In genomic region chr21:45420061-45420521, GRCh38 we compare ENCODE assay signal across 15 cellular contexts. TPM values are rescaled to one million over a fixed set of nuclear protein-coding genes. Genes with fewer than 3 reads are reported as not detected.
DNase-seq lines count a peak whose midpoint lies in the region; FAIRE-seq and TF ChIP-seq lines count a peak whose summit lies in the region.
"Had no signal": no experiment of that assay in that cellular context is flagged by ENCODE, and none has a peak within 500 bp of the region (broad histone marks: within the 10 kb centered on the region; RNA-seq: fewer than 3 reads in every experiment).

No MANE protein-coding gene starts in this region.

- H3K4me3 Mint-ChIP-seq in activated CD4-positive, alpha-beta memory T cell treated with anti-CD3 and anti-CD28 coated beads for 36 hours, result no peak overlapping the region
- H3K4me3 Mint-ChIP-seq: activated CD8-positive, alpha-beta memory T cell treated with anti-CD3 and anti-CD28 coated beads, Interleukin-2, amount 10 ng/mL, durations not matched to agents 7 days and 5 days; effector memory CD8-positive, alpha-beta T cell; memory B cell had no signal

- no peak overlapping the region for H2BK15ac ChIP-seq in mesendoderm (replicated peaks; ENCODE audit: low read depth)

- peaks cover 18% of the 10 kb centered on the region for H3K79me1 ChIP-seq in mesendoderm (ENCODE audit: low read length)

- no peaks in the 10 kb centered on the region for H3K9me3 Mint-ChIP-seq in activated CD4-positive, alpha-beta memory T cell treated with anti-CD3 and anti-CD28 coated beads for 36 hours
- H3K9me3 Mint-ChIP-seq: effector memory CD8-positive, alpha-beta T cell; memory B cell had no signal

- H3K4me2 ChIP-seq in mesendoderm (ENCODE audit: low read length), result no peak overlapping the region

- 48 to 57% methylated on average over 4 to 7 of the region's 26 CpGs for WGBS in esophagus squamous epithelium, 2 donors
- no CpG with 5 or more reads among the region's 26 CpGs for WGBS in mesendoderm (ENCODE audit: extremely low coverage, insufficient coverage, low lambda C conversion rate)

- no peak overlapping the region for H2BK5ac ChIP-seq in mesendoderm (ENCODE audit: low read length)

- no peak overlapping the region for H4K5ac ChIP-seq in mesendoderm (ENCODE audit: low read length)

- H3K36me3 ChIP-seq in esophagus squamous epithelium, result no peaks in the 10 kb centered on the region
- no peaks in the 10 kb centered on the region for H3K36me3 ChIP-seq in vagina
- peaks cover 3% of the 10 kb centered on the region for H3K36me3 ChIP-seq in mesendoderm (ENCODE audit: control insufficient read depth, insufficient read depth, low read length)
- H3K36me3 ChIP-seq: brain microvascular endothelial cell, WERI-Rb-1 had no signal

- POLR2A ChIA-PET in activated CD4-positive, alpha-beta memory T cell treated with anti-CD3 and anti-CD28 coated beads for 36 hours (lab: Charles Lee), result no interaction called here

- H2AK5ac ChIP-seq in mesendoderm (ENCODE audit: low read length), result no peak overlapping the region

- H3K27ac ChIP-seq in esophagus squamous epithelium (peak overlapping the region in 3 of 4 donors; percentile 44 to 75 (median 61)), vagina (peak overlapping the region; percentile 0), mesendoderm (ENCODE audit: low read depth, low read length) (no peak overlapping the region)
- H3K27ac ChIP-seq: brain microvascular endothelial cell, WERI-Rb-1 had no signal

- H3K4me1 Mint-ChIP-seq in activated CD4-positive, alpha-beta memory T cell treated with anti-CD3 and anti-CD28 coated beads for 36 hours (ENCODE audit: low read depth), result no peaks in the 10 kb centered on the region
- H3K4me1 Mint-ChIP-seq: activated CD8-positive, alpha-beta memory T cell treated with anti-CD3 and anti-CD28 coated beads, Interleukin-2, amount 10 ng/mL, durations not matched to agents 7 days and 5 days had no signal

- TF ChIP-seq CTCF in esophagus squamous epithelium (IDR thresholded peaks at IDR 0.05), result no peak
- TF ChIP-seq CTCF in vagina (IDR thresholded peaks at IDR 0.05), result no peak

- no peak overlapping the region for H4K8ac ChIP-seq in mesendoderm (ENCODE audit: low read depth, low read length)

- no peak overlapping the region for H2BK120ac ChIP-seq in mesendoderm (ENCODE audit: low read depth, low read length)

- no peak overlapping the region for H3K23ac ChIP-seq in mesendoderm (ENCODE audit: low read length)

- H3K56ac ChIP-seq in mesendoderm (ENCODE audit: low read length), result no peak overlapping the region

- peak; percentile 78 for DNase-seq in NCI-H2227 (lab: John Stamatoyannopoulos, UW; ENCODE audit: unreplicated experiment)
- no peak for DNase-seq in NCI-H2227 treated with DMSO at 0.1 percent for 48 hours (lab: John Stamatoyannopoulos, UW)
- DNase-seq in esophagus squamous epithelium (lab: John Stamatoyannopoulos, UW), result no peak
- DNase-seq in myocyte (ENCODE audit: low read depth), result peak; percentile 58
- no peak for DNase-seq in vagina (ENCODE audit: extremely low spot score in 2 of 2)
- DNase-seq in GM12891 (ENCODE audit: insufficient read length, low spot score), result no peak
- no peak for DNase-seq in mesendoderm
- no peak for DNase-seq in activated CD4-positive, alpha-beta memory T cell treated with anti-CD3 and anti-CD28 coated beads for 36 hours
- DNase-seq: activated CD8-positive, alpha-beta memory T cell treated with anti-CD3 and anti-CD28 coated beads, Interleukin-2, amount 10 ng/mL, durations not matched to agents 7 days and 5 days; brain microvascular endothelial cell; effector memory CD8-positive, alpha-beta T cell; stimulated activated CD4-positive, alpha-beta T cell treated with anti-CD3 and anti-CD28 coated beads, Interleukin-1b, Interleukin-23, amount 100 ng/mL, for 48 hours; SW 1271 had no signal

- H3K4me1 ChIP-seq in esophagus squamous epithelium (peaks cover 20 to 56% (median 20%) of the 10 kb centered on the region in 3 donors), vagina (peaks cover 57% of the 10 kb centered on the region), mesendoderm (ENCODE audit: control insufficient read depth, low read depth, low read length) (no peaks in the 10 kb centered on the region)

- intact Hi-C loops in esophagus squamous epithelium (cut with DNase I) (no loop called here), vagina (cut with DNase I) (no loop called here)
- intact Hi-C loops in activated CD4-positive, alpha-beta memory T cell treated with anti-CD3 and anti-CD28 coated beads for 36 hours (cut with micrococcal nuclease), result no loop called here

- no peak overlapping the region for H3K9ac ChIP-seq in mesendoderm (ENCODE audit: low read length)

- no peak overlapping the region for H3K4ac ChIP-seq in mesendoderm (ENCODE audit: low read depth, low read length)

- H3K36me3 Mint-ChIP-seq in activated CD4-positive, alpha-beta memory T cell treated with anti-CD3 and anti-CD28 coated beads for 36 hours, result no peaks in the 10 kb centered on the region
- H3K36me3 Mint-ChIP-seq: activated CD8-positive, alpha-beta memory T cell treated with anti-CD3 and anti-CD28 coated beads, Interleukin-2, amount 10 ng/mL, durations not matched to agents 7 days and 5 days; memory B cell had no signal

- no peak for TF ChIP-seq POLR2A in esophagus squamous epithelium (IDR thresholded peaks at IDR 0.05)
- no peak for TF ChIP-seq POLR2A in vagina (IDR thresholded peaks at IDR 0.05)
- no peak for TF ChIP-seq POLR2A in GM12891 (IDR thresholded peaks at IDR 0.05; ENCODE audit: low read depth, low read length)

- CTCF ChIA-PET in activated CD4-positive, alpha-beta memory T cell treated with anti-CD3 and anti-CD28 coated beads for 36 hours (lab: Charles Lee), result no interaction called here

- H3K79me2 ChIP-seq in mesendoderm (ENCODE audit: control insufficient read depth, insufficient read depth, low read length), result peaks cover 95% of the 10 kb centered on the region

- H3K9me3 ChIP-seq in esophagus squamous epithelium (no peaks in the 10 kb centered on the region), vagina (no peaks in the 10 kb centered on the region)

- no peak for FAIRE-seq in GM12891 (lab: Jason Lieb, UNC)

- H3K27me3 ChIP-seq in esophagus squamous epithelium (peaks cover 0 to 6% (median 0%) of the 10 kb centered on the region in 4 donors), vagina (no peaks in the 10 kb centered on the region), mesendoderm (ENCODE audit: insufficient read depth, low read length, poor library complexity) (no peaks in the 10 kb centered on the region)
- H3K27me3 ChIP-seq: brain microvascular endothelial cell had no signal

- no peak overlapping the region for H3K27ac Mint-ChIP-seq in activated CD4-positive, alpha-beta memory T cell treated with anti-CD3 and anti-CD28 coated beads for 36 hours
- H3K27ac Mint-ChIP-seq: activated CD8-positive, alpha-beta memory T cell treated with anti-CD3 and anti-CD28 coated beads, Interleukin-2, amount 10 ng/mL, durations not matched to agents 7 days and 5 days; effector memory CD8-positive, alpha-beta T cell; memory B cell had no signal

- no peak overlapping the region for H3K18ac ChIP-seq in mesendoderm (ENCODE audit: low read length)

- peaks cover 4% of the 10 kb centered on the region for H3K27me3 Mint-ChIP-seq in activated CD4-positive, alpha-beta memory T cell treated with anti-CD3 and anti-CD28 coated beads for 36 hours
- H3K27me3 Mint-ChIP-seq: activated CD8-positive, alpha-beta memory T cell treated with anti-CD3 and anti-CD28 coated beads, Interleukin-2, amount 10 ng/mL, durations not matched to agents 7 days and 5 days had no signal

- H3K4me3 ChIP-seq in esophagus squamous epithelium (no peak overlapping the region), vagina (no peak overlapping the region), mesendoderm (ENCODE audit: low read length) (no peak overlapping the region)

TF ChIP-seq in GM12891, 5 proteins besides CTCF, POLR2A, EP300 and RAD21:
- no peak for TF ChIP-seq SPI1 (IDR thresholded peaks at IDR 0.05; ENCODE audit: low read depth, low read length)
- TF ChIP-seq TAF1 (IDR thresholded peaks at IDR 0.05; ENCODE audit: low read depth, low read length), result no peak
- no peak for TF ChIP-seq PAX5 (IDR thresholded peaks at IDR 0.05; ENCODE audit: insufficient read depth, low read length, severe bottlenecking)
- no peak for TF ChIP-seq POLR2AphosphoS5 (IDR thresholded peaks at IDR 0.05; ENCODE audit: low read depth, low read length)
- TF ChIP-seq POU2F2 (IDR thresholded peaks at IDR 0.05; ENCODE audit: low read depth, low read length), result no peak

RNA-seq across cellular contexts. Expression of gene COL18A1, which starts 15.1 kb away (rescaled TPM):
- total RNA-seq in esophagus squamous epithelium, result 10 to 100 TPM; 38.9 to 69.0 (median 52.5) TPM
- total RNA-seq in myocyte, result 187 and 260 TPM in 2 replicates
- polyA plus RNA-seq in myocyte (2012), result 40.5 TPM
- 86.7 TPM for total RNA-seq in vagina
- 0.54 TPM for polyA plus RNA-seq in GM12891 (2012; ENCODE audit: low read depth, missing spikeins)
- polyA plus RNA-seq in mesendoderm (2013, experiment 1 of 2), result 84.0 TPM
- polyA plus RNA-seq in mesendoderm (2013, experiment 2 of 2), result 85.5 TPM
- total RNA-seq in activated CD4-positive, alpha-beta memory T cell treated with anti-CD3 and anti-CD28 coated beads for 36 hours, result 1 to 10 TPM; 4.5 TPM

Comparison
In these comparisons a context has a peak if more than half of its experiments do, and no peak if none do; other contexts are left out.
1. DNase-seq: peak in NCI-H2227 (single experiment) and myocyte (single experiment); none in NCI-H2227 treated with DMSO at 0.1 percent for 48 hours (single experiment), esophagus squamous epithelium (single experiment), vagina (0 of 2), GM12891 (single experiment), mesendoderm (single experiment) and activated CD4-positive, alpha-beta memory T cell treated with anti-CD3 and anti-CD28 coated beads for 36 hours (single experiment).
2. RNA of gene COL18A1, which starts 15.1 kb away (total RNA-seq): 187 to 260 TPM in myocyte, 86.7 TPM in vagina (single experiment) and 38.9 to 69.0 TPM in esophagus squamous epithelium; 4.5 TPM in activated CD4-positive, alpha-beta memory T cell treated with anti-CD3 and anti-CD28 coated beads for 36 hours; every median in the first group is over 4 times any median in the second.